In the genomic region with DNA sequence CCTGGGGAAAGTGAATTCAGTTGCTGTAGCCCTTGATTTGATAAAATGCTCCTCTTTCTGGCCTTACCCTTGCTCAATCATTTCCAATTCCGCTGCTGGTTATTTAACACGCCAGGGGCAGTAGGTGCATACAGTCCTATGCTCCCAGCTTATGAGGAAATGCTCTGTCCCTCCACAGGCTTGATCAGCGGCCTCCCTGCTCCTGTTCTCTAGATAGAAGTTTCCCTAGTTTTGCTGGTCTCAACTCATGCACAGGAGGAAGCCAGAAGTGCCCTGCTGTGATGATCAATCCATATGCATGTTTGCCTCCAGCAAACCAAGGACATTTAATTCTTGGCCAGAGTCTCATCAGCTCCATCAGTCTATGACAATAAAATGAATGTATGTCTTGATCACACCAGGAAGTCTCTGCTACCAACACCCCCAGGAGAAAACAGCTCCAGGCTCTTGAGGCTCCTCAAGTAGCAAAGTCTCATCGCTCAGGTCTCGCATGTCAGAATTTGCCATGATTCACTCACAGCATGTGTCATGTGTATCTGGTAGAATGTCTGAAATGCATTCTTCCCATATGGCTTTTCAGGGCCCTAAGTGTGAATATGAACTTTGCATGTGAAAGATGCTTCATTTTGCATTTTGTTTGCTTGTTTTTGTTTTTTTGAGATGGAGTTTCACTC, we compare ENCODE assay signal across 27 cellular contexts.
A peak's percentile ranks its signal among the peaks of the same experiment; 100 is the strongest.
DNase-seq lines count a peak whose midpoint lies in the region; ATAC-seq, FAIRE-seq and TF ChIP-seq lines count a peak whose summit lies in the region.
"Had no signal": no experiment of that assay in that cellular context is flagged by ENCODE, and none has a peak within 500 bp of the region (broad histone marks: within the 10 kb centered on the region; RNA-seq: fewer than 3 reads in every experiment).

No MANE protein-coding gene starts in this region.

- intact Hi-C loops in sciatic nerve (cut with DNase I), result no loop called here

- peak; percentile 12 for DNase-seq in GM03348 (ENCODE audit: low spot score)
- DNase-seq in RPMI7951 (ENCODE audit: low read depth), result peak; percentile 85
- DNase-seq in epithelial cell of prostate (ENCODE audit: low read depth, low spot score), result peak; percentile 29
- no peak for DNase-seq in nephron progenitor cell
- DNase-seq in sciatic nerve (ENCODE audit: low spot score), result no peak
- DNase-seq in urothelium cell line (ENCODE audit: low spot score), result no peak
- no peak for DNase-seq in NCI-H1436 treated with DMSO at 0.1 percent for 48 hours (lab: John Stamatoyannopoulos, UW)
- DNase-seq: activated CD4-positive, alpha-beta T cell treated with anti-CD3 and anti-CD28 coated beads for 4 hours; activated CD8-positive, alpha-beta T cell treated with anti-CD3 and anti-CD28 coated beads, Interleukin-2, amount 10 ng/mL, durations not matched to agents 7 days and 5 days; CD8-positive, alpha-beta memory T cell; esophagus squamous epithelium; gastrocnemius medialis; immature natural killer cell; left ventricle myocardium inferior; NCI-H1048; NCI-H1694 treated with DMSO at 0.1 percent for 48 hours; NCI-H2171; NCI-H510A; right lobe of liver; stimulated activated CD4-positive, alpha-beta T cell treated with anti-CD3 and anti-CD28 coated beads, Interleukin-4, amount 100 ng/mL, for 1 hour; thyroid gland had no signal

- peak overlapping the region; percentile 28 for H3K27ac ChIP-seq in epithelial cell of prostate
- H3K27ac ChIP-seq: ascending aorta, esophagus squamous epithelium, gastrocnemius medialis, hepatocyte, left ventricle myocardium inferior, right lobe of liver, thyroid gland had no signal

- TF ChIP-seq CTCF in nephron progenitor cell (IDR thresholded peaks at IDR 0.05), result no peak

- H3K4me3 Mint-ChIP-seq in nephron progenitor cell, result no peak overlapping the region
- H3K4me3 Mint-ChIP-seq: activated CD8-positive, alpha-beta T cell treated with anti-CD3 and anti-CD28 coated beads, Interleukin-2, amount 10 ng/mL, durations not matched to agents 7 days and 5 days; activated naive CD8-positive, alpha-beta T cell; activated T-helper 17 cell treated with anti-CD3 and anti-CD28 coated beads, Interleukin-2, amount 50 U/mL, for 72 hours; CD8-positive, alpha-beta memory T cell; central memory CD8-positive, alpha-beta T cell; dendritic cell treated with granulocyte-macrophage colony-stimulating factor and Interleukin-4, amounts not matched to agents 40 ng/mL and 50 ng/mL, for 4 days; immature natural killer cell had no signal

- H3K4me1 Mint-ChIP-seq in nephron progenitor cell, result peaks cover 52% of the 10 kb centered on the region
- H3K4me1 Mint-ChIP-seq: activated T-helper 17 cell treated with anti-CD3 and anti-CD28 coated beads, Interleukin-2, amount 50 U/mL, for 72 hours; CD8-positive, alpha-beta memory T cell; central memory CD8-positive, alpha-beta T cell had no signal

- H3K9me3 Mint-ChIP-seq in nephron progenitor cell, result peaks cover 29% of the 10 kb centered on the region
- H3K9me3 Mint-ChIP-seq: activated T-helper 17 cell treated with anti-CD3 and anti-CD28 coated beads, Interleukin-2, amount 50 U/mL, for 72 hours; central memory CD8-positive, alpha-beta T cell; dendritic cell treated with granulocyte-macrophage colony-stimulating factor and Interleukin-4, amounts not matched to agents 40 ng/mL and 50 ng/mL, for 4 days had no signal

- peaks cover 8% of the 10 kb centered on the region for H3K36me3 Mint-ChIP-seq in nephron progenitor cell (ENCODE audit: low read depth)
- H3K36me3 Mint-ChIP-seq: activated naive CD8-positive, alpha-beta T cell; CD8-positive, alpha-beta memory T cell had no signal

- H3K27me3 Mint-ChIP-seq in nephron progenitor cell (ENCODE audit: low read depth, poor library complexity), result peaks cover 8% of the 10 kb centered on the region
- H3K27me3 Mint-ChIP-seq: activated naive CD8-positive, alpha-beta T cell; dendritic cell treated with granulocyte-macrophage colony-stimulating factor and Interleukin-4, amounts not matched to agents 40 ng/mL and 50 ng/mL, for 4 days had no signal

- FAIRE-seq in urothelium cell line (lab: Jason Lieb, UNC), result no peak

- ATAC-seq in sciatic nerve, result no peak
- ATAC-seq: activated CD8-positive, alpha-beta T cell treated with anti-CD3 and anti-CD28 coated beads, Interleukin-2, amount 10 ng/mL, durations not matched to agents 7 days and 5 days; activated T-helper 17 cell treated with anti-CD3 and anti-CD28 coated beads, Interleukin-2, amount 50 U/mL, for 72 hours; gastrocnemius medialis; right lobe of liver had no signal

- peak overlapping the region; percentile 53 for H3K27ac Mint-ChIP-seq in nephron progenitor cell
- H3K27ac Mint-ChIP-seq: activated CD8-positive, alpha-beta T cell treated with anti-CD3 and anti-CD28 coated beads, Interleukin-2, amount 10 ng/mL, durations not matched to agents 7 days and 5 days; activated naive CD8-positive, alpha-beta T cell; activated T-helper 17 cell treated with anti-CD3 and anti-CD28 coated beads, Interleukin-2, amount 50 U/mL, for 72 hours; CD8-positive, alpha-beta memory T cell; dendritic cell treated with granulocyte-macrophage colony-stimulating factor and Interleukin-4, amounts not matched to agents 40 ng/mL and 50 ng/mL, for 4 days; immature natural killer cell had no signal

Comparison
In these comparisons a context has a peak if more than half of its experiments do, and no peak if none do; other contexts are left out.
1. DNase-seq: peak in GM03348 (single experiment), RPMI7951 (single experiment) and epithelial cell of prostate (single experiment); none in nephron progenitor cell (single experiment), sciatic nerve (single experiment), urothelium cell line (single experiment) and NCI-H1436 treated with DMSO at 0.1 percent for 48 hours (single experiment).